Comparison of ENCODE assay signal across 9 cellular contexts in genomic region chr19:38665219-38665931, GRCh38. TPM values are rescaled to one million over a fixed set of nuclear protein-coding genes. Genes with fewer than 3 reads are reported as not detected.
DNase-seq lines count a peak whose midpoint lies in the region; ATAC-seq, FAIRE-seq and TF ChIP-seq lines count a peak whose summit lies in the region.
"Had no signal": no experiment of that assay in that cellular context is flagged by ENCODE, and none has a peak within 500 bp of the region (broad histone marks: within the 10 kb centered on the region; RNA-seq: fewer than 3 reads in every experiment).

No MANE protein-coding gene starts in this region.

- H3K27me3 ChIP-seq in HL-60 (ENCODE audit: insufficient read depth, poor library complexity, severe bottlenecking) (no peaks in the 10 kb centered on the region), astrocyte (ENCODE audit: insufficient read depth, low read length) (no peaks in the 10 kb centered on the region), liver (ENCODE audit: control insufficient read depth in 4 of 4, insufficient read depth in 4 of 4, low read length in 3 of 4) (no peaks in the 10 kb centered on the region)

- H2AFZ ChIP-seq in astrocyte (ENCODE audit: low read depth, low read length), result no peak overlapping the region

- no peak for TF ChIP-seq RAD21 in liver (IDR thresholded peaks at IDR 0.05)

- H3K27ac Mint-ChIP-seq in astrocyte (ENCODE audit: unreplicated experiment), result peak overlapping the region; percentile 99
- H3K27ac Mint-ChIP-seq in stimulated activated naive B cell treated with anti-CD40 and anti-IgM and Interleukin-4, amounts not matched to agents 10 μg/mL and 1 μg/mL and 100 μg/mL, for 72 hours, result peak overlapping the region; percentile 14

- H3K4me3 ChIP-seq in HL-60 (replicated peaks; ENCODE audit: insufficient read depth, low read length) (no peak overlapping the region), astrocyte (ENCODE audit: insufficient read depth, low read depth, low read length) (no peak overlapping the region), liver (ENCODE audit: low read depth in 1 of 3, low read length in 3 of 3) (no peak overlapping the region)
- H3K4me3 ChIP-seq: HAP-1 had no signal

- no peaks in the 10 kb centered on the region for H3K9me3 Mint-ChIP-seq in astrocyte (ENCODE audit: unreplicated experiment)
- H3K9me3 Mint-ChIP-seq in stimulated activated naive B cell treated with anti-CD40 and anti-IgM and Interleukin-4, amounts not matched to agents 10 μg/mL and 1 μg/mL and 100 μg/mL, for 72 hours, result no peaks in the 10 kb centered on the region

- peaks cover 98% of the 10 kb centered on the region for H3K79me2 ChIP-seq in astrocyte (ENCODE audit: insufficient read depth, low read length)

- H3K36me3 ChIP-seq in astrocyte (ENCODE audit: insufficient read depth, low read length) (peaks cover 3% of the 10 kb centered on the region), liver (ENCODE audit: control insufficient read depth in 4 of 4, insufficient read depth in 3 of 4, low read depth in 1 of 4, low read length in 3 of 4) (no peaks in the 10 kb centered on the region)

- H3K27me3 Mint-ChIP-seq in astrocyte (ENCODE audit: low read depth, unreplicated experiment), result no peaks in the 10 kb centered on the region
- no peaks in the 10 kb centered on the region for H3K27me3 Mint-ChIP-seq in stimulated activated naive B cell treated with anti-CD40 and anti-IgM and Interleukin-4, amounts not matched to agents 10 μg/mL and 1 μg/mL and 100 μg/mL, for 72 hours

- no peak for TF ChIP-seq CTCF in HL-60 (IDR thresholded peaks at IDR 0.05; ENCODE audit: insufficient read depth, low read length)
- TF ChIP-seq CTCF in astrocyte (IDR thresholded peaks at IDR 0.05; ENCODE audit: insufficient read depth, low read depth, low read length), result no peak
- no peak for TF ChIP-seq CTCF in liver (IDR thresholded peaks at IDR 0.05; ENCODE audit: low read depth, low read length, missing input control)

- peak overlapping the region; percentile 70 for H3K4me3 Mint-ChIP-seq in astrocyte (ENCODE audit: unreplicated experiment)
- no peak overlapping the region for H3K4me3 Mint-ChIP-seq in stimulated activated naive B cell treated with anti-CD40 and anti-IgM and Interleukin-4, amounts not matched to agents 10 μg/mL and 1 μg/mL and 100 μg/mL, for 72 hours

- FAIRE-seq in astrocyte (lab: Jason Lieb, UNC), result no peak

- H3K9ac ChIP-seq in astrocyte (ENCODE audit: low read length) (peak overlapping the region; percentile 77), liver (ENCODE audit: low read depth in 1 of 2, low read length in 2 of 2) (no peak overlapping the region)

- ATAC-seq in stimulated activated naive B cell treated with anti-CD40 and anti-IgM and Interleukin-4, amounts not matched to agents 10 μg/mL and 1 μg/mL and 100 μg/mL, for 72 hours (replicated peaks), result no peak
- no peak for ATAC-seq in GM21528 (IDR thresholded peaks at IDR 0.05; ENCODE audit: low FRiP score, unreplicated experiment)
- ATAC-seq in activated CD4-positive, CD25-positive, alpha-beta regulatory T cell treated with anti-CD3 and anti-CD28 coated beads, Interleukin-2, amount 50 U/mL, for 24 hours, result no peak
- no peak for ATAC-seq in HG03280 (IDR thresholded peaks at IDR 0.05; ENCODE audit: unreplicated experiment)

- WGBS in liver, result 73% methylated on average over 13 of the region's 13 CpGs

- H3K4me2 ChIP-seq in astrocyte (ENCODE audit: low read length), result peak overlapping the region; percentile 70

- peaks cover 91% of the 10 kb centered on the region for H3K4me1 Mint-ChIP-seq in astrocyte (ENCODE audit: low read depth, unreplicated experiment)
- peaks cover 56 to 92% of the 10 kb centered on the region in 2 donors for H3K4me1 Mint-ChIP-seq in stimulated activated naive B cell treated with anti-CD40 and anti-IgM and Interleukin-4, amounts not matched to agents 10 μg/mL and 1 μg/mL and 100 μg/mL, for 72 hours

- H3K4me1 ChIP-seq in astrocyte (ENCODE audit: insufficient read depth, low read length) (peaks cover 88% of the 10 kb centered on the region), liver (ENCODE audit: control insufficient read depth in 4 of 4, insufficient read depth in 4 of 4, low read length in 3 of 4) (peaks cover 24 to 70% (median 58%) of the 10 kb centered on the region in 4 donors)

- peaks cover 19% of the 10 kb centered on the region for H3K36me3 Mint-ChIP-seq in astrocyte (ENCODE audit: low read depth, unreplicated experiment)
- peaks cover 22 to 51% of the 10 kb centered on the region in 2 donors for H3K36me3 Mint-ChIP-seq in stimulated activated naive B cell treated with anti-CD40 and anti-IgM and Interleukin-4, amounts not matched to agents 10 μg/mL and 1 μg/mL and 100 μg/mL, for 72 hours

- no peak for DNase-seq in HL-60 (ENCODE audit: low read depth in 1 of 2, low spot score in 1 of 2)
- DNase-seq in astrocyte (ENCODE audit: low read depth), result no peak
- no peak for DNase-seq in stimulated activated naive B cell treated with anti-CD40 and anti-IgM and Interleukin-4, amounts not matched to agents 10 μg/mL and 1 μg/mL and 100 μg/mL, for 72 hours
- no peak for DNase-seq in cortex of kidney (lab: John Stamatoyannopoulos, UW)

- H3K27ac ChIP-seq in HL-60 (replicated peaks), result peak overlapping the region; percentile 76
- peak overlapping the region; percentile 86 for H3K27ac ChIP-seq in astrocyte (ENCODE audit: low read depth, low read length)
- H3K27ac ChIP-seq in liver (ENCODE audit: low read depth in 1 of 2, low read length in 2 of 2), result peak overlapping the region; percentile 75 to 92

- H3K9me3 ChIP-seq in astrocyte (ENCODE audit: insufficient read depth, low read depth, low read length), result no peaks in the 10 kb centered on the region
- H3K9me3 ChIP-seq in liver (ENCODE audit: control insufficient read depth in 4 of 4, low read length in 3 of 4), result no peaks in the 10 kb centered on the region
- H3K9me3 ChIP-seq: HAP-1 had no signal

- peaks cover 85% of the 10 kb centered on the region for H4K20me1 ChIP-seq in astrocyte (ENCODE audit: insufficient read depth, low read length)

TF ChIP-seq in liver, 16 proteins besides CTCF, POLR2A, EP300 and RAD21 (continues in another document):
- no peak for TF ChIP-seq REST (IDR thresholded peaks at IDR 0.05)
- TF ChIP-seq HNF4G (IDR thresholded peaks at IDR 0.05), result no peak
- no peak for TF ChIP-seq SP1 (IDR thresholded peaks at IDR 0.05)
- no peak for TF ChIP-seq RXRA (IDR thresholded peaks at IDR 0.05)
- TF ChIP-seq HNF4A (conservative IDR thresholded peaks at IDR 0.05), result no peak
- TF ChIP-seq ATF3 (IDR thresholded peaks at IDR 0.05), result no peak
- no peak for TF ChIP-seq JUND (IDR thresholded peaks at IDR 0.05)
- TF ChIP-seq FOXA1 (IDR thresholded peaks at IDR 0.05), result no peak
- TF ChIP-seq YY1 (IDR thresholded peaks at IDR 0.05), result no peak
- no peak for TF ChIP-seq FOXA2 (IDR thresholded peaks at IDR 0.05)
- no peak for TF ChIP-seq NR2F2 (IDR thresholded peaks at IDR 0.05)
- no peak for TF ChIP-seq ZBTB33 (IDR thresholded peaks at IDR 0.05)
- TF ChIP-seq TAF1 (conservative IDR thresholded peaks at IDR 0.05), result no peak

RNA-seq across cellular contexts. Expression of gene ACTN4, which starts 17.9 kb away (rescaled TPM):
- total RNA-seq in astrocyte, result 805 and 879 TPM in 2 replicates
- total RNA-seq in liver, result 100 to 1,000 TPM in 1 of 2 donors, 10 to 100 TPM in 1; 93.9 to 164 TPM
- polyA plus RNA-seq in liver, result 100 to 1,000 TPM in 1 of 2 donors, 10 to 100 TPM in 1; 35.4 to 104 TPM

RNA-seq across cellular contexts. Expression of gene EIF3K, which starts 46.4 kb away (rescaled TPM):
- total RNA-seq in astrocyte (222 and 229 TPM in 2 replicates), liver (100 to 1,000 TPM; 130 to 240 TPM)
- polyA plus RNA-seq in liver, result 100 to 1,000 TPM; 118 to 173 TPM

RNA-seq across cellular contexts. Expression of gene MAP4K1, which starts 47.6 kb away (rescaled TPM):
- 0.87 and 1.7 TPM in 2 replicates for total RNA-seq in astrocyte
- 1 to 10 TPM; 1.8 to 2.1 TPM for total RNA-seq in liver
- polyA plus RNA-seq in liver, result 1 to 10 TPM in 1 of 2 donors, under 1 TPM in 1; 0.89 to 3.1 TPM
